8 cellular contexts compared by ENCODE assay signal in the genomic region with DNA sequence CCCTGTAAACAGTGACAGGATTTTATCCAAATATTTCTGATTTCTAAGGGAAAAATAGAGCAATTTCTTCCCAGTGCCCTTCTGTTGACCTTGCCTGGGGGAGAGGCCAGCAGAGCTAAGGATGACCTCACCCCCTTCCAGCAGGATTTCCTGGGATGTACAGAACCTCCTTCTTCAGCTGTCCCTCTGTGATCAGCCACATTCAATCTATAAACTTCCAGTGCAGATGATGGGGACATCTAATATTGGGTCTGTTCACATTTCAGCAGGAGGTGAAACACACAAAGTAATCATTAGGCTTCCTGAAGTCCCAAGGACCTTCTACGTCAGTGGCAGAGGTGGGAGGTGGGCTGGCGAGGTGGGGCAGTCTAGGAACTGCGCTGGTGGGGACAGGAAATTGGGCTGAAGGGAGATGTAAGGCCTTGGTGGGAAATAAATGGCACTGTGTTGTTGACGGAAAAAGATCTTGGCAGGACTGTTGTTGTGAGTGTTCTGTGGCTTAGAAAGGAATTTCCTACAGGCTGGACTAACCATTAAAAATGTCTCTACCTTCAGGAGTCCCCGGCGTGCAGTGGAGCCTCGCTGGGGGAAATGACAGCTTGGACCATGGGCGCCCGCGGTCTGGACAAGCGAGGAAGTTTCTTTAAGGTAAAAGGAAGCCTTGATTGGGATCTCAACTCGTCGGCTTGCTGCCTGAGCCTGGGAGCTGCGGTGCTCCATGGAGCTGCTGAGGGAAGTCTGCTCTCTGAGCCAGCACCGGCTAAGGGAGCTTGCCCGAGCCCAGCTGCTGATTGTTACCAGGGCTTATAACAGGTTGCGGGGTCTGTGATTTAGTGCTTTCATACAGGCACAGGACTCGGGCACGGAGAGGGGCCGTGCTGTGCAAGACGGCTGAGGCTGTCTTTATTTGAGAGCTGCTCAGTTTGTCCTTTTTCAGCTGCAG.
DNase-seq lines count a peak whose midpoint lies in the region; ATAC-seq and TF ChIP-seq lines count a peak whose summit lies in the region.

No MANE protein-coding gene starts in this region.

- H3K9me3 ChIP-seq in heart right ventricle, result peaks cover 0 to 6% (median 0%) of the 10 kb centered on the region in 11 donors

- peaks cover 0 to 39% (median 11%) of the 10 kb centered on the region in 9 donors for H3K36me3 ChIP-seq in heart right ventricle

- peak overlapping the region; percentile 29; the same call in 1 of the 2 replicates for H3K27ac Mint-ChIP-seq in WTC11
- H3K27ac Mint-ChIP-seq in natural killer cell treated with Interleukin-12 subunit alpha and Interleukin-12 subunit beta and Interleukin-15 and Interleukin-18, amount 100 ng/mL, for 72 hours, result no peak overlapping the region
- no peak overlapping the region for H3K27ac Mint-ChIP-seq in activated CD4-positive, alpha-beta memory T cell treated with anti-CD3 and anti-CD28 coated beads for 36 hours

- TF ChIP-seq CTCF in WTC11 (IDR thresholded peaks at IDR 0.05), result no peak
- no peak for TF ChIP-seq CTCF in heart right ventricle (IDR thresholded peaks at IDR 0.05)

- 11% methylated on average over 21 of the region's 21 CpGs for WGBS in heart right ventricle, 2 donors

- H3K27ac ChIP-seq in heart right ventricle, result peak overlapping the region; percentile 72 to 98 (median 88)

- ATAC-seq in WTC11, result no peak
- peak; percentile 70 to 86 (median 80) for ATAC-seq in heart right ventricle
- ATAC-seq in natural killer cell treated with Interleukin-12 subunit alpha and Interleukin-12 subunit beta and Interleukin-15 and Interleukin-18, amount 100 ng/mL, for 72 hours, result no peak
- ATAC-seq in HG03045 (IDR thresholded peaks at IDR 0.05; ENCODE audit: unreplicated experiment), result no peak

- POLR2A ChIA-PET in WTC11 (lab: Charles Lee), result interaction anchor here (0.6 to 1.0 kb wide), 2 partner anchors 8 to 79 kb away, joined by 4 to 5 read pairs; no protein-coding TSS in a partner anchor
- POLR2A ChIA-PET in activated CD4-positive, alpha-beta memory T cell treated with anti-CD3 and anti-CD28 coated beads for 36 hours (lab: Charles Lee), result no interaction called here

- intact Hi-C loops in heart right ventricle (cut with DNase I), result loop anchor here in 8 of 10 donors (2.0 to 10.0 kb wide), 12 partner anchors 53 to 197 kb away; no protein-coding TSS in a partner anchor
- intact Hi-C loops in activated CD4-positive, alpha-beta memory T cell treated with anti-CD3 and anti-CD28 coated beads for 36 hours (cut with micrococcal nuclease), result no loop called here

- H3K4me1 ChIP-seq in heart right ventricle, result peaks cover 29 to 97% (median 67%) of the 10 kb centered on the region in 9 donors

- peak overlapping the region in 9 of 10 donors; percentile 30 to 58 (median 54) for H3K4me3 ChIP-seq in heart right ventricle

- H3K9me3 Mint-ChIP-seq in WTC11, result 0 out of 2 replicates have a peak, but pooled peaks cover 4% of the 10 kb centered on the region
- H3K9me3 Mint-ChIP-seq in natural killer cell treated with Interleukin-12 subunit alpha and Interleukin-12 subunit beta and Interleukin-15 and Interleukin-18, amount 100 ng/mL, for 72 hours, result no peaks in the 10 kb centered on the region
- no peaks in the 10 kb centered on the region for H3K9me3 Mint-ChIP-seq in activated CD4-positive, alpha-beta memory T cell treated with anti-CD3 and anti-CD28 coated beads for 36 hours

- CTCF ChIA-PET in WTC11 (lab: Charles Lee), result interaction anchor here (1.3 kb wide), 1 partner anchor 108 kb away, joined by 3 read pairs; no protein-coding TSS in a partner anchor
- CTCF ChIA-PET in activated CD4-positive, alpha-beta memory T cell treated with anti-CD3 and anti-CD28 coated beads for 36 hours (lab: Charles Lee), result no interaction called here

- H3K4me3 Mint-ChIP-seq in WTC11, result no peak overlapping the region
- H3K4me3 Mint-ChIP-seq in natural killer cell treated with Interleukin-12 subunit alpha and Interleukin-12 subunit beta and Interleukin-15 and Interleukin-18, amount 100 ng/mL, for 72 hours, result no peak overlapping the region
- H3K4me3 Mint-ChIP-seq in activated CD4-positive, alpha-beta memory T cell treated with anti-CD3 and anti-CD28 coated beads for 36 hours, result no peak overlapping the region

- H3K27me3 ChIP-seq in heart right ventricle, result no peaks in the 10 kb centered on the region

- H3K4me1 Mint-ChIP-seq in WTC11, result peaks cover 5% of the 10 kb centered on the region
- H3K4me1 Mint-ChIP-seq in natural killer cell treated with Interleukin-12 subunit alpha and Interleukin-12 subunit beta and Interleukin-15 and Interleukin-18, amount 100 ng/mL, for 72 hours (ENCODE audit: low read depth in 2 of 2), result no peaks in the 10 kb centered on the region
- H3K4me1 Mint-ChIP-seq in activated CD4-positive, alpha-beta memory T cell treated with anti-CD3 and anti-CD28 coated beads for 36 hours (ENCODE audit: low read depth), result no peaks in the 10 kb centered on the region

- H3K27me3 Mint-ChIP-seq in WTC11 (ENCODE audit: low read depth), result 0 out of 2 replicates have a peak, but pooled peaks cover 2% of the 10 kb centered on the region
- peaks cover 19 to 45% of the 10 kb centered on the region in 2 donors for H3K27me3 Mint-ChIP-seq in natural killer cell treated with Interleukin-12 subunit alpha and Interleukin-12 subunit beta and Interleukin-15 and Interleukin-18, amount 100 ng/mL, for 72 hours
- peaks cover 15% of the 10 kb centered on the region for H3K27me3 Mint-ChIP-seq in activated CD4-positive, alpha-beta memory T cell treated with anti-CD3 and anti-CD28 coated beads for 36 hours

- DNase-seq in DMS79 treated with DMSO at 0.1 percent for 48 hours (lab: John Stamatoyannopoulos, UW), result peak; percentile 37
- DNase-seq in WTC11 (ENCODE audit: low spot score), result no peak
- DNase-seq in heart right ventricle, result peak; percentile 66 to 84
- peak; percentile 80 for DNase-seq in retina
- DNase-seq in natural killer cell treated with Interleukin-12 subunit alpha and Interleukin-12 subunit beta and Interleukin-15 and Interleukin-18, amount 100 ng/mL, for 72 hours (ENCODE audit: low spot score), result no peak
- no peak for DNase-seq in activated CD4-positive, alpha-beta memory T cell treated with anti-CD3 and anti-CD28 coated beads for 36 hours
- DNase-seq in NCI-H510A treated with DMSO at 0.1 percent for 48 hours (lab: John Stamatoyannopoulos, UW), result no peak

- no peaks in the 10 kb centered on the region for H3K36me3 Mint-ChIP-seq in WTC11
- no peaks in the 10 kb centered on the region for H3K36me3 Mint-ChIP-seq in natural killer cell treated with Interleukin-12 subunit alpha and Interleukin-12 subunit beta and Interleukin-15 and Interleukin-18, amount 100 ng/mL, for 72 hours
- no peaks in the 10 kb centered on the region for H3K36me3 Mint-ChIP-seq in activated CD4-positive, alpha-beta memory T cell treated with anti-CD3 and anti-CD28 coated beads for 36 hours

TF ChIP-seq in WTC11, 78 proteins besides CTCF, POLR2A, EP300 and RAD21:
- TF ChIP-seq NFATC4 (CRISPR knock-in tag; IDR thresholded peaks at IDR 0.05), result no peak
- no peak for TF ChIP-seq NFE2L1 (CRISPR knock-in tag; IDR thresholded peaks at IDR 0.05)
- TF ChIP-seq, protein P1, sequence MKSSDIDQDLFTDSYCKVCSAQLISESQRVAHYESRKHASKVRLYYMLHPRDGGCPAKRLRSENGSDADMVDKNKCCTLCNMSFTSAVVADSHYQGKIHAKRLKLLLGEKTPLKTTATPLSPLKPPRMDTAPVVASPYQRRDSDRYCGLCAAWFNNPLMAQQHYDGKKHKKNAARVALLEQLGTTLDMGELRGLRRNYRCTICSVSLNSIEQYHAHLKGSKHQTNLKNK (CRISPR knock-in tag; IDR thresholded peaks at IDR 0.05), result no peak
- no peak for TF ChIP-seq RELA (CRISPR knock-in tag; IDR thresholded peaks at IDR 0.05; ENCODE audit: borderline replicate concordance)

Comparison
In these comparisons a context has a peak if more than half of its experiments do, and no peak if none do; other contexts are left out.
1. DNase-seq: peak in DMS79 treated with DMSO at 0.1 percent for 48 hours (single experiment), heart right ventricle (2 of 2) and retina (single experiment); none in WTC11 (single experiment), natural killer cell treated with Interleukin-12 subunit alpha and Interleukin-12 subunit beta and Interleukin-15 and Interleukin-18, amount 100 ng/mL, for 72 hours (single experiment), activated CD4-positive, alpha-beta memory T cell treated with anti-CD3 and anti-CD28 coated beads for 36 hours (single experiment) and NCI-H510A treated with DMSO at 0.1 percent for 48 hours (single experiment).
2. ATAC-seq: peak in heart right ventricle (8 of 8); none in WTC11 (single experiment), natural killer cell treated with Interleukin-12 subunit alpha and Interleukin-12 subunit beta and Interleukin-15 and Interleukin-18, amount 100 ng/mL, for 72 hours (0 of 2) and HG03045 (single experiment).